In the genomic region with DNA sequence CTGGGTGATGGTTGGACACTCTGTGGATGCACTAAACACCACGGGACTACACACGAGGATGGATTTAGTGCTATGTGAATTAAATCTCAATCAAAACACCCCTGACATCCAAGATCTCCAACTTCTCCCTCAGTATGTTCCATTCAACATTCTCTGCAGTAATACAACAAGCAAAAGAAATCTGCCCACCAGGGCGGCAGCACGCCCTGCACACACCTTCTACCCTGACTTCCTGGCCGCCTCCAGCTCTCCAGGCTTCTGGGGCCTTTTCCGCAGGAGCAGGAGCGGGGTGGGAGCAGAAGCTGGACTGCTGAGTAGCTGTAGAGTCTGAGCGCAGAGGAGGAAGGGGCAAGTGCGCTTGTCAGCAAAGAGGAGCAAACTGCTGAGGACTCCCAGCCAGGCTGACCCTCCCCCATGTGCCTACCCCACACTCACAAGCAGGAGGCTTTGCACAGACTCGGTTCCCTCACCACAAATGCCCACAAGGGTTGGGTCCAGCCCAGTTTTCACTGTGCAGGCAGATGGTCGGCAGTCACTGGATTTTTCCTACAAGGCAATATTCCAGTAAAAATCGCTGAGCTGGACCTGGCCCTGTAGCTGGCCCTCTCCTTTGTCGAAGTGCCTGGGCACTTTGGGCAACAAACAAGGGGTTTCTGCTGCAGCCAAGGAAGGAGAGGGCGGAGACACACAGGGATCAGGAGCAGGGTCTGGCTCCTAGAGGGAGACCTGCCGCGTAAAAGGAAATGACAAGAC, we compare ENCODE assay signal across 20 cellular contexts. TPM values are rescaled to one million over a fixed set of nuclear protein-coding genes. Genes with fewer than 3 reads are reported as not detected.
DNase-seq lines count a peak whose midpoint lies in the region; ATAC-seq and TF ChIP-seq lines count a peak whose summit lies in the region.
"Had no signal": no experiment of that assay in that cellular context is flagged by ENCODE, and none has a peak within 500 bp of the region (broad histone marks: within the 10 kb centered on the region; RNA-seq: fewer than 3 reads in every experiment).

No MANE protein-coding gene starts in this region.

- TF ChIP-seq EP300 in upper lobe of left lung (IDR thresholded peaks at IDR 0.05), result no peak

- H3K27ac ChIP-seq in left ventricle myocardium inferior (replicated peaks) (no peak overlapping the region), upper lobe of left lung (no peak overlapping the region)
- H3K27ac ChIP-seq: esophagus muscularis mucosa, gastroesophageal sphincter, pancreas, vagina had no signal

- no peak for TF ChIP-seq POLR2A in upper lobe of left lung (IDR thresholded peaks at IDR 0.05)

- H3K27me3 ChIP-seq in left ventricle myocardium inferior (ENCODE audit: low read depth), result no peaks in the 10 kb centered on the region
- H3K27me3 ChIP-seq in upper lobe of left lung, result no peaks in the 10 kb centered on the region
- H3K27me3 ChIP-seq: esophagus muscularis mucosa, gastroesophageal sphincter, pancreas, sigmoid colon, vagina had no signal

- ATAC-seq in Right ventricle myocardium superior (ENCODE audit: poor library complexity), result no peak
- no peak for ATAC-seq in stimulated activated effector memory CD8-positive, alpha-beta T cell treated with anti-CD3 and anti-CD28 coated beads, Interleukin-12 subunit alpha, Interleukin-12 subunit beta, amount 100 ng/mL, for 72 hours
- ATAC-seq in GM19452 (IDR thresholded peaks at IDR 0.05; ENCODE audit: unreplicated experiment), result no peak
- no peak for ATAC-seq in upper lobe of left lung (ENCODE audit: low FRiP score in 2 of 2)
- ATAC-seq: activated CD4-positive, CD25-positive, alpha-beta regulatory T cell treated with anti-CD3 and anti-CD28 coated beads, Interleukin-2, amount 50 U/mL, for 24 hours; gastroesophageal sphincter; naive thymus-derived CD4-positive, alpha-beta T cell; pancreas had no signal

- H3K36me3 Mint-ChIP-seq in stimulated activated effector memory CD8-positive, alpha-beta T cell treated with anti-CD3 and anti-CD28 coated beads, Interleukin-12 subunit alpha, Interleukin-12 subunit beta, amount 100 ng/mL, for 72 hours, result peaks cover 94% of the 10 kb centered on the region

- TF ChIP-seq CTCF in left ventricle myocardium inferior (IDR thresholded peaks at IDR 0.05; ENCODE audit: borderline replicate concordance), result no peak
- no peak for TF ChIP-seq CTCF in upper lobe of left lung (IDR thresholded peaks at IDR 0.05)

- peak overlapping the region; percentile 48 for H3K27ac Mint-ChIP-seq in stimulated activated effector memory CD8-positive, alpha-beta T cell treated with anti-CD3 and anti-CD28 coated beads, Interleukin-12 subunit alpha, Interleukin-12 subunit beta, amount 100 ng/mL, for 72 hours
- H3K27ac Mint-ChIP-seq: activated naive CD4-positive, alpha-beta T cell treated with anti-CD3 and anti-CD28 coated beads for 36 hours; activated T-cell treated with anti-CD3 and anti-CD28 coated beads, Interleukin-2, amount 50 U/mL, for 24 hours had no signal

- no peaks in the 10 kb centered on the region for H3K9me3 ChIP-seq in left ventricle myocardium inferior (replicated peaks)
- no peaks in the 10 kb centered on the region for H3K9me3 ChIP-seq in upper lobe of left lung
- H3K9me3 ChIP-seq: esophagus muscularis mucosa, gastroesophageal sphincter, pancreas, sigmoid colon, vagina had no signal

- H3K4me1 ChIP-seq in left ventricle myocardium inferior (peaks cover 9% of the 10 kb centered on the region), upper lobe of left lung (peaks cover 22 to 41% (median 30%) of the 10 kb centered on the region in 4 donors)
- H3K4me1 ChIP-seq: pancreas had no signal

- no peaks in the 10 kb centered on the region for H3K9me3 Mint-ChIP-seq in stimulated activated effector memory CD8-positive, alpha-beta T cell treated with anti-CD3 and anti-CD28 coated beads, Interleukin-12 subunit alpha, Interleukin-12 subunit beta, amount 100 ng/mL, for 72 hours
- H3K9me3 Mint-ChIP-seq: activated naive CD4-positive, alpha-beta T cell treated with anti-CD3 and anti-CD28 coated beads for 36 hours; activated T-cell treated with anti-CD3 and anti-CD28 coated beads, Interleukin-2, amount 50 U/mL, for 24 hours; naive thymus-derived CD4-positive, alpha-beta T cell had no signal

- peak; percentile 5 for DNase-seq in left ventricle myocardium inferior
- no peak for DNase-seq in Right ventricle myocardium superior
- DNase-seq in cerebellum (ENCODE audit: low spot score), result peak; percentile 86
- DNase-seq in stimulated activated effector memory CD8-positive, alpha-beta T cell treated with anti-CD3 and anti-CD28 coated beads, Interleukin-12 subunit alpha, Interleukin-12 subunit beta, amount 100 ng/mL, for 72 hours (ENCODE audit: low spot score in 2 of 2), result no peak
- DNase-seq in upper lobe of left lung, result no peak
- DNase-seq: activated naive CD4-positive, alpha-beta T cell treated with anti-CD3 and anti-CD28 coated beads for 36 hours; activated T-cell treated with anti-CD3 and anti-CD28 coated beads, Interleukin-2, amount 50 U/mL, for 24 hours; central memory CD4-positive, alpha-beta T cell; effector CD8-positive, alpha-beta T cell; EL; naive thymus-derived CD4-positive, alpha-beta T cell; NCI-H1105 treated with DMSO at 0.1 percent for 48 hours; NCI-H510A; sigmoid colon had no signal

- no peak overlapping the region for H3K4me3 Mint-ChIP-seq in stimulated activated effector memory CD8-positive, alpha-beta T cell treated with anti-CD3 and anti-CD28 coated beads, Interleukin-12 subunit alpha, Interleukin-12 subunit beta, amount 100 ng/mL, for 72 hours
- H3K4me3 Mint-ChIP-seq: activated naive CD4-positive, alpha-beta T cell treated with anti-CD3 and anti-CD28 coated beads for 36 hours; activated T-cell treated with anti-CD3 and anti-CD28 coated beads, Interleukin-2, amount 50 U/mL, for 24 hours; naive thymus-derived CD4-positive, alpha-beta T cell had no signal

- WGBS in upper lobe of left lung, 2 donors, result 90 to 92% methylated on average over 16 of the region's 16 CpGs

- H3K36me3 ChIP-seq in left ventricle myocardium inferior, result peaks cover 68% of the 10 kb centered on the region
- peaks cover 31 to 70% (median 49%) of the 10 kb centered on the region in 4 donors for H3K36me3 ChIP-seq in upper lobe of left lung

- H3K4me1 Mint-ChIP-seq in stimulated activated effector memory CD8-positive, alpha-beta T cell treated with anti-CD3 and anti-CD28 coated beads, Interleukin-12 subunit alpha, Interleukin-12 subunit beta, amount 100 ng/mL, for 72 hours, result no peaks in the 10 kb centered on the region

- H3K4me3 ChIP-seq in left ventricle myocardium inferior, result no peak overlapping the region
- H3K4me3 ChIP-seq in upper lobe of left lung, result no peak overlapping the region
- H3K4me3 ChIP-seq: esophagus muscularis mucosa, gastroesophageal sphincter, pancreas, sigmoid colon, vagina had no signal

- intact Hi-C loops in left ventricle myocardium inferior (cut with micrococcal nuclease), result no loop called here
- intact Hi-C loops in Right ventricle myocardium superior (cut with DNase I), result loop anchor here (10.0 kb wide), 1 partner anchor 96 kb away; no protein-coding TSS in a partner anchor

RNA-seq across cellular contexts. Expression of gene ZDHHC7, which starts 22.8 kb away (rescaled TPM):
- total RNA-seq in left ventricle myocardium inferior (36.8 TPM), Right ventricle myocardium superior (35.1 TPM), cerebellum (21.7 TPM), upper lobe of left lung (100 to 1,000 TPM in 1 of 6 donors, 10 to 100 TPM in 5; 77.4 to 112 (median 92.7) TPM)

RNA-seq across cellular contexts. Expression of gene KIAA0513, which starts 39.1 kb away (rescaled TPM):
- total RNA-seq in left ventricle myocardium inferior (10.0 TPM), Right ventricle myocardium superior (10.4 TPM), cerebellum (32.9 TPM), upper lobe of left lung (10 to 100 TPM; 21.6 to 77.5 (median 37.9) TPM)

Comparison
In these comparisons a context has a peak if more than half of its experiments do, and no peak if none do; other contexts are left out.
1. DNase-seq: peak in left ventricle myocardium inferior (single experiment) and cerebellum (single experiment); none in Right ventricle myocardium superior (single experiment), stimulated activated effector memory CD8-positive, alpha-beta T cell treated with anti-CD3 and anti-CD28 coated beads, Interleukin-12 subunit alpha, Interleukin-12 subunit beta, amount 100 ng/mL, for 72 hours (0 of 2) and upper lobe of left lung (0 of 2).